In the genomic region with DNA sequence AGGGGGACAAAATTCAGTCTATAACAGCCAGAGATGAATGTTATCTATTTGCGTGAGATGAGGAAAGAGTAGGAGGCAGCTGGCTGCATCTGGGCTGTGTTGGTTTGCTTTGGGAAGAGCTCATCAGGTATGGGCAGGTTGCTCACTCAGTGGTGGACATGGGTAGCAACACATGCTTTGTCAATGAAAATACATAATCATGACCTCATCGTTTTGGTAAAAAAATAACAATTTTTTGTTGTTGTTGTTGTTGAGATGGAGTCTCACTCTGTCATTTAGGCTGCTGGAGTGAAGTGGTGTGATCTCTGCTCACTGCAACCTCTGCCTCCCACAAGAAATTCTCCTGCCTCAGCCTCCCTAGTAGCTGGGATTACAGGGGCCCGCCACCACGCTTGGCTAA, we compare ENCODE assay signal across 11 cellular contexts. TPM values are rescaled to one million over a fixed set of nuclear protein-coding genes. Genes with fewer than 3 reads are reported as not detected.
"Had no signal": no experiment of that assay in that cellular context is flagged by ENCODE, and none has a peak within 500 bp of the region (broad histone marks: within the 10 kb centered on the region; RNA-seq: fewer than 3 reads in every experiment).

No MANE protein-coding gene starts in this region.

- H3K4me1 ChIP-seq: HAP-1 had no signal

- H3K27ac ChIP-seq: GM23248, KMS-11 had no signal

- H3K36me3 ChIP-seq: HAP-1 had no signal

- H3K9me3 ChIP-seq: HAP-1 had no signal

- H3K4me2 ChIP-seq: KMS-11 had no signal

- FAIRE-seq: HTR-8/SVneo had no signal

- DNase-seq: GM23248, GOT3, H7, KBM-7 had no signal

- H3K4me3 ChIP-seq: GM23248, HAP-1 had no signal

- H3K9ac ChIP-seq: GM23248, KMS-11 had no signal

- H2AFZ ChIP-seq: GM23248 had no signal

- ATAC-seq: HCT116 had no signal

RNA-seq across cellular contexts. Expression of a gene that starts 16.3 kb away (rescaled TPM):
- total RNA-seq: GM23248, H4, H7, HT-29 had no signal
- polyA plus RNA-seq: GM23248, IgD-negative memory B cell had no signal

RNA-seq across cellular contexts. Expression of a gene that starts 41.2 kb away (rescaled TPM):
- total RNA-seq: GM23248, H4, H7, HT-29 had no signal
- polyA plus RNA-seq: GM23248, IgD-negative memory B cell had no signal
